Comparison of ENCODE assay signal across 20 cellular contexts in genomic region chr3:164467027-164467426, GRCh38.
"Had no signal": no experiment of that assay in that cellular context is flagged by ENCODE, and none has a peak within 500 bp of the region (broad histone marks: within the 10 kb centered on the region; RNA-seq: fewer than 3 reads in every experiment).

No MANE protein-coding gene starts in this region.

- H3K4me3 ChIP-seq: breast epithelium, gastrocnemius medialis, heart left ventricle, lower lobe of right lung, sigmoid colon, smooth muscle cell, transverse colon, uterus had no signal

- DNase-seq: activated CD4-positive, alpha-beta memory T cell treated with anti-CD3 and anti-CD28 coated beads for 36 hours; activated CD4-positive, alpha-beta T cell treated with anti-CD3 and anti-CD28 coated beads for 48 hours; activated CD4-positive, CD25-positive, alpha-beta regulatory T cell; activated naive CD4-positive, alpha-beta T cell treated with Interleukin-2 at 50 U/mL for 16 hours; activated naive CD8-positive, alpha-beta T cell treated with anti-CD3 and anti-CD28 coated beads, Interleukin-2, amount 10 ng/mL, durations not matched to agents 7 days and 5 days; activated T-cell treated with anti-CD3 and anti-CD28 coated beads, Interleukin-2, amount 50 U/mL, for 48 hours; amniotic stem cell; effector memory CD4-positive, alpha-beta T cell; gastrocnemius medialis; heart left ventricle; lower lobe of right lung; naive thymus-derived CD4-positive, alpha-beta T cell; posterior cingulate gyrus; sigmoid colon; stimulated activated CD4-positive, alpha-beta T cell treated with anti-CD3 and anti-CD28 coated beads, Interleukin-15, amount 100 ng/mL, for 24 hours; transverse colon; uterus had no signal

- ATAC-seq: gastrocnemius medialis; heart left ventricle; lower lobe of right lung; naive thymus-derived CD4-positive, alpha-beta T cell; stimulated activated memory B cell treated with anti-CD40 and anti-IgM and Interleukin-4, amounts not matched to agents 10 μg/mL and 1 μg/mL and 100 μg/mL, for 72 hours had no signal
